In the genomic region with DNA sequence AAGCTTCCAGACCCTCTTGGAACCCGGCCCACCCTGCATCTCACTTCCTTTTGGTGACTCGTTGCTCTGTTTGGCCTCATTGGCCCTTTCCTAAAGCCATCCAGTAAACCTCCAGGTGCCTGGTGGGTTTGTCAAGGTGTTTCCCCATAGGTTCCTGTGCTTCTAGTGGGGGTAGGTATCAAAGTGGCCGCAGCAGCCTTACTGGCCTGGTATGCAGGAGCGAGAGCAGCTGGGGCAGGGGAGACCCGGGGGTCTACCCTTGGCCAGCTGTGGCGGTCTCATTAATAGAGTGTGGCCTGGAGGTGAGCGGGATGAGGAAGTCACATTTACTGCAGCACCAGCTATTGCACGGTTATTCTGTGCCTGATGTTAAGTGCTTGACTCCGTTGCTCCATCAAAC, we compare ENCODE assay signal across 10 cellular contexts. TPM values are rescaled to one million over a fixed set of nuclear protein-coding genes. Genes with fewer than 3 reads are reported as not detected.
"Had no signal": no experiment of that assay in that cellular context is flagged by ENCODE, and none has a peak within 500 bp of the region (broad histone marks: within the 10 kb centered on the region; RNA-seq: fewer than 3 reads in every experiment).

No MANE protein-coding gene starts in this region.

- H3K9ac ChIP-seq: KMS-11 had no signal

- ATAC-seq: HepG2, K562 had no signal

- H3K4me2 ChIP-seq: KMS-11 had no signal

- H3K4me3 Mint-ChIP-seq: IgD-negative memory B cell had no signal

- H3K27ac ChIP-seq: HL-60, KMS-11 had no signal

- H3K36me3 Mint-ChIP-seq: IgD-negative memory B cell had no signal

- H3K4me1 Mint-ChIP-seq: IgD-negative memory B cell had no signal

- FAIRE-seq: HepG2, HTR-8/SVneo, K562 had no signal

- H3K27me3 Mint-ChIP-seq: IgD-negative memory B cell had no signal

- H3K4me3 ChIP-seq: K562 had no signal

- H3K27ac Mint-ChIP-seq: IgD-negative memory B cell had no signal

- DNase-seq: KBM-7, KG1 had no signal

- H3K9me3 Mint-ChIP-seq: IgD-negative memory B cell had no signal

RNA-seq across cellular contexts. Expression of a gene that starts 4.1 kb away (rescaled TPM):
- total RNA-seq: HT-29, HT1080, K562 had no signal
- polyA plus RNA-seq: IgD-negative memory B cell had no signal

RNA-seq across cellular contexts. Expression of a gene that starts 10.7 kb away (rescaled TPM):
- total RNA-seq: HT-29, HT1080 had no signal
- polyA plus RNA-seq: IgD-negative memory B cell, K562 had no signal

RNA-seq across cellular contexts. Expression of a gene that starts 18.4 kb away (rescaled TPM):
- total RNA-seq: HT-29 had no signal
- polyA plus RNA-seq: IgD-negative memory B cell, K562 had no signal

RNA-seq across cellular contexts. Expression of a gene that starts 27.4 kb away (rescaled TPM):
- total RNA-seq: HT-29, HT1080, K562 had no signal
- polyA plus RNA-seq: IgD-negative memory B cell, K562 had no signal
